In the genomic region with DNA sequence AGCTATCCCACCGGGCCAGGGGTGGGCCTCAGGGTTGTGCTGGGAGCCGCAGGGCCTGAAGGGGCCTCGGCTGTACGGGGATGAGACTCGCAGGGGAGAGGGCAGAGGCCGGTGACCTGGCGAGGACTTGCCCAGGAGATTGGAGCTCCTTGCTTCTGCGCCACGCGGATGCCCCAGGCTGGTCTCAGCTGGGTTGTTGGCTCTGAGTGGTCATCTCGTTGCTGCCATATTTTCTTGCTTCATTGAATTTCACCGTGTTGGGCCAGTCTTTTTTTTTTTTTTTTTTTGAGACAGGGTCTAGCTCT, we compare ENCODE assay signal across 20 cellular contexts.
A peak's percentile ranks its signal among the peaks of the same experiment; 100 is the strongest.
DNase-seq lines count a peak whose midpoint lies in the region; ATAC-seq, FAIRE-seq and TF ChIP-seq lines count a peak whose summit lies in the region.
"Had no signal": no experiment of that assay in that cellular context is flagged by ENCODE, and none has a peak within 500 bp of the region (broad histone marks: within the 10 kb centered on the region; RNA-seq: fewer than 3 reads in every experiment).

No MANE protein-coding gene starts in this region.

- no peaks in the 10 kb centered on the region for H3K27me3 ChIP-seq in RWPE2 (ENCODE audit: insufficient read depth, poor library complexity, severe bottlenecking)
- no peaks in the 10 kb centered on the region for H3K27me3 ChIP-seq in HepG2 (ENCODE audit: control insufficient read depth in 1 of 2, insufficient read depth in 2 of 2, low read length in 2 of 2)
- no peaks in the 10 kb centered on the region for H3K27me3 ChIP-seq in stomach
- H3K27me3 ChIP-seq in A673 (replicated peaks; ENCODE audit: insufficient read depth, low read depth, low read length, poor library complexity), result no peaks in the 10 kb centered on the region
- H3K27me3 ChIP-seq: spleen had no signal

- TF ChIP-seq EP300 in HepG2 (IDR thresholded peaks at IDR 0.05; ENCODE audit: low read depth in 2 of 2, low read length in 2 of 2), result no peak
- no peak for TF ChIP-seq EP300 in HepG2 (CRISPR knock-in tag; IDR thresholded peaks at IDR 0.05; ENCODE audit: borderline replicate concordance)
- no peak for TF ChIP-seq EP300 in stomach (IDR thresholded peaks at IDR 0.05)

- POLR2A ChIA-PET in HepG2 (lab: Yijun Ruan, JAX) (no interaction called here), A673 (lab: Charles Lee; ENCODE audit: low non-redundant PET) (no interaction called here)

- no peak overlapping the region for H3K4me2 ChIP-seq in HepG2 (ENCODE audit: low read depth, low read length)

- no peak overlapping the region for H3K27ac ChIP-seq in RWPE2 (ENCODE audit: poor library complexity, severe bottlenecking)
- H3K27ac ChIP-seq in HepG2 (ENCODE audit: extremely low read length, insufficient read depth, low read length), result no peak overlapping the region
- H3K27ac ChIP-seq in stomach, result no peak overlapping the region
- H3K27ac ChIP-seq in A673 (ENCODE audit: low read depth, low read length, poor library complexity, severe bottlenecking), result no peak overlapping the region
- H3K27ac ChIP-seq: spleen had no signal

- H3K4me1 ChIP-seq in RWPE2 (ENCODE audit: insufficient read depth, poor library complexity, severe bottlenecking), result peaks cover 11% of the 10 kb centered on the region
- no peaks in the 10 kb centered on the region for H3K4me1 ChIP-seq in HepG2 (ENCODE audit: insufficient read depth, low read length)
- H3K4me1 ChIP-seq in stomach, result no peaks in the 10 kb centered on the region
- H3K4me1 ChIP-seq in A673 (ENCODE audit: insufficient read depth, low read length, poor library complexity, severe bottlenecking), result peaks cover 18% of the 10 kb centered on the region
- H3K4me1 ChIP-seq: HAP-1 had no signal

- WGBS in HepG2 (ENCODE audit: low lambda C conversion rate), result 95% methylated on average over 12 of the region's 12 CpGs
- 85 to 91% (median 88%) methylated on average over 12 of the region's 12 CpGs for WGBS in stomach, 5 donors

- H2AFZ ChIP-seq in HepG2 (ENCODE audit: low read length), result no peak overlapping the region

- TF ChIP-seq RAD21 in HepG2 (CRISPR knock-in tag; IDR thresholded peaks at IDR 0.05), result no peak

- H3K79me2 ChIP-seq in HepG2 (ENCODE audit: insufficient read depth, low read length), result no peaks in the 10 kb centered on the region

- intact Hi-C loops in HepG2 (cut with micrococcal nuclease; ENCODE audit: unreplicated experiment) (no loop called here), stomach (cut with DNase I; ENCODE audit: low total_unique reads) (no loop called here), A673 (cut with micrococcal nuclease; ENCODE audit: unreplicated experiment) (no loop called here)

- TF ChIP-seq CTCF in RWPE2 (IDR thresholded peaks at IDR 0.05; ENCODE audit: poor library complexity, severe bottlenecking), result no peak
- TF ChIP-seq CTCF in HepG2 (CRISPR knock-in tag; IDR thresholded peaks at IDR 0.05), result no peak
- no peak for TF ChIP-seq CTCF in stomach (IDR thresholded peaks at IDR 0.05)
- TF ChIP-seq CTCF in A673 (conservative IDR thresholded peaks at IDR 0.05; ENCODE audit: low read depth, low read length), result no peak

- H3K36me3 ChIP-seq in RWPE2 (ENCODE audit: low read depth) (peaks cover 53% of the 10 kb centered on the region), HepG2 (replicated peaks in 1 of 2; ENCODE audit: control insufficient read depth in 1 of 2, insufficient read depth in 2 of 2, low read length in 2 of 2) (peaks cover 26 to 70% of the 10 kb centered on the region in 2 experiments), stomach (peaks cover 55 to 100% (median 99%) of the 10 kb centered on the region in 4 donors), A673 (ENCODE audit: insufficient read depth, low read length, poor library complexity, severe bottlenecking) (peaks cover 24% of the 10 kb centered on the region)

- TF ChIP-seq POLR2A in HepG2 (IDR thresholded peaks at IDR 0.05; ENCODE audit: insufficient read depth in 1 of 2, low read depth in 2 of 2, low read length in 2 of 2) (no peak), stomach (IDR thresholded peaks at IDR 0.05) (no peak)

- no peak for FAIRE-seq in HepG2 (lab: Jason Lieb, UNC)

- CTCF ChIA-PET in HepG2 (lab: Yijun Ruan, JAX; ENCODE audit: low intra/inter-chr PET ratio, low total read pairs), result no interaction called here
- CTCF ChIA-PET in A673 (lab: Charles Lee), result no interaction called here

- H3K9me3 ChIP-seq in RWPE2 (ENCODE audit: severe bottlenecking) (no peaks in the 10 kb centered on the region), HepG2 (ENCODE audit: low read length) (no peaks in the 10 kb centered on the region), stomach (no peaks in the 10 kb centered on the region), A673 (ENCODE audit: low read depth, low read length, poor library complexity, severe bottlenecking) (no peaks in the 10 kb centered on the region)
- H3K9me3 ChIP-seq: HAP-1, spleen had no signal

- H3K9ac ChIP-seq in HepG2 (ENCODE audit: insufficient read depth, low read depth, low read length), result no peak overlapping the region

- no peak for ATAC-seq in RWPE2 (ENCODE audit: low read depth)
- no peak for ATAC-seq in HepG2
- no peak for ATAC-seq in left lobe of liver
- ATAC-seq: naive thymus-derived CD4-positive, alpha-beta T cell had no signal

- in situ Hi-C loops in HepG2 (cut with HindIII; ENCODE audit: extremely low pct_ligation_motif_present, low pct_unique_long_range_greater_than_20kb), result no loop called here

- H3K4me3 ChIP-seq in RWPE2 (ENCODE audit: severe bottlenecking), result no peak overlapping the region
- H3K4me3 ChIP-seq in HepG2 (replicated peaks in 1 of 3; ENCODE audit: insufficient read depth in 1 of 3, low read depth in 2 of 3, low read length in 3 of 3), result no peak overlapping the region
- H3K4me3 ChIP-seq in stomach, result no peak overlapping the region
- no peak overlapping the region for H3K4me3 ChIP-seq in A673 (ENCODE audit: low read depth, low read length, poor library complexity, severe bottlenecking)
- H3K4me3 ChIP-seq: HAP-1, spleen had no signal

- DNase-seq in activated effector memory CD4-positive, alpha-beta T cell treated with anti-CD3 and anti-CD28 coated beads, Interleukin-2, amount 50 U/mL, for 16 hours, result peak; percentile 49
- no peak for DNase-seq in activated effector memory CD4-positive, alpha-beta T cell treated with Interleukin-2 at 50 U/mL for 16 hours
- peak; percentile 50 for DNase-seq in RWPE2 (ENCODE audit: low spot score)
- DNase-seq in HepG2 (ENCODE audit: low spot score), result no peak
- peak; percentile 18 for DNase-seq in stomach
- no peak for DNase-seq in left lobe of liver (ENCODE audit: low spot score)
- DNase-seq in A673 (ENCODE audit: low spot score), result no peak
- no peak for DNase-seq in epidermal melanocyte (ENCODE audit: insufficient read length, low spot score)
- DNase-seq: activated CD4-positive, alpha-beta T cell treated with anti-CD3 and anti-CD28 coated beads, Interleukin-2, amount 50 U/mL, for 48 hours; activated T-cell treated with anti-CD3 and anti-CD28 coated beads for 4 hours; hypothalamus; islet precursor cell; KBM-7; naive thymus-derived CD4-positive, alpha-beta T cell; NCI-H1694; NCI-H748 treated with DMSO at 0.1 percent for 48 hours; SHP77 treated with DMSO at 0.1 percent for 48 hours; stimulated activated CD4-positive, alpha-beta T cell treated with anti-CD3 and anti-CD28 coated beads, Interleukin-4, amount 100 ng/mL, for 4 hours had no signal

- BruUV-seq in HepG2 (replicated peaks; lab: Mats Ljungman, UMichigan) (TSS peak; percentile 40), A673 (replicated peaks; lab: Mats Ljungman, UMichigan) (no TSS peak)

- no peaks in the 10 kb centered on the region for H4K20me1 ChIP-seq in HepG2 (ENCODE audit: insufficient read depth, low read length)

TF ChIP-seq in HepG2, 621 proteins besides CTCF, POLR2A, EP300 and RAD21:
- TF ChIP-seq ZNF879 (CRISPR knock-in tag; IDR thresholded peaks at IDR 0.05) (no peak), ZNF883 (CRISPR knock-in tag; IDR thresholded peaks at IDR 0.05; ENCODE audit: not compliant biosample characterization) (no peak), ATAD3A (CRISPR knock-in tag; IDR thresholded peaks at IDR 0.05) (no peak), RAD51 (IDR thresholded peaks at IDR 0.05; ENCODE audit: borderline replicate concordance) (no peak), ZFP82 (CRISPR knock-in tag; IDR thresholded peaks at IDR 0.05; ENCODE audit: borderline replicate concordance) (no peak), ZNF850 (CRISPR knock-in tag; conservative IDR thresholded peaks at IDR 0.05) (no peak), ZNF577 (CRISPR knock-in tag; IDR thresholded peaks at IDR 0.05; ENCODE audit: borderline replicate concordance, low read depth) (no peak), EZH2 (conservative IDR thresholded peaks at IDR 0.05; ENCODE audit: low read depth, low read length) (no peak), PHF21A (CRISPR knock-in tag; IDR thresholded peaks at IDR 0.05) (no peak)
- TF ChIP-seq, protein P1, sequence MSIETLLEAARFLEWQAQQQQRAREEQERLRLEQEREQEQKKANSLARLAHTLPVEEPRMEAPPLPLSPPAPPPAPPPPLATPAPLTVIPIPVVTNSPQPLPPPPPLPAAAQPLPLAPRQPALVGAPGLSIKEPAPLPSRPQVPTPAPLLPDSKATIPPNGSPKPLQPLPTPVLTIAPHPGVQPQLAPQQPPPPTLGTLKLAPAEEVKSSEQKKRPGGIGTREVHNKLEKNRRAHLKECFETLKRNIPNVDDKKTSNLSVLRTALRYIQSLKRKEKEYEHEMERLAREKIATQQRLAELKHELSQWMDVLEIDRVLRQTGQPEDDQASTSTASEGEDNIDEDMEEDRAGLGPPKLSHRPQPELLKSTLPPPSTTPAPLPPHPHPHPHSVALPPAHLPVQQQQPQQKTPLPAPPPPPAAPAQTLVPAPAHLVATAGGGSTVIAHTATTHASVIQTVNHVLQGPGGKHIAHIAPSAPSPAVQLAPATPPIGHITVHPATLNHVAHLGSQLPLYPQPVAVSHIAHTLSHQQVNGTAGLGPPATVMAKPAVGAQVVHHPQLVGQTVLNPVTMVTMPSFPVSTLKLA (IDR thresholded peaks at IDR 0.05), result no peak
- TF ChIP-seq, protein P2, sequence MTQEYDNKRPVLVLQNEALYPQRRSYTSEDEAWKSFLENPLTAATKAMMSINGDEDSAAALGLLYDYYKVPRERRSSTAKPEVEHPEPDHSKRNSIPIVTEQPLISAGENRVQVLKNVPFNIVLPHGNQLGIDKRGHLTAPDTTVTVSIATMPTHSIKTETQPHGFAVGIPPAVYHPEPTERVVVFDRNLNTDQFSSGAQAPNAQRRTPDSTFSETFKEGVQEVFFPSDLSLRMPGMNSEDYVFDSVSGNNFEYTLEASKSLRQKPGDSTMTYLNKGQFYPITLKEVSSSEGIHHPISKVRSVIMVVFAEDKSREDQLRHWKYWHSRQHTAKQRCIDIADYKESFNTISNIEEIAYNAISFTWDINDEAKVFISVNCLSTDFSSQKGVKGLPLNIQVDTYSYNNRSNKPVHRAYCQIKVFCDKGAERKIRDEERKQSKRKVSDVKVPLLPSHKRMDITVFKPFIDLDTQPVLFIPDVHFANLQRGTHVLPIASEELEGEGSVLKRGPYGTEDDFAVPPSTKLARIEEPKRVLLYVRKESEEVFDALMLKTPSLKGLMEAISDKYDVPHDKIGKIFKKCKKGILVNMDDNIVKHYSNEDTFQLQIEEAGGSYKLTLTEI (CRISPR knock-in tag; conservative IDR thresholded peaks at IDR 0.05), result no peak
TF ChIP-seq in HepG2: peak in this region for 0.

Comparison
In these comparisons a context has a peak if more than half of its experiments do, and no peak if none do; other contexts are left out.
1. DNase-seq: peak in activated effector memory CD4-positive, alpha-beta T cell treated with anti-CD3 and anti-CD28 coated beads, Interleukin-2, amount 50 U/mL, for 16 hours (single experiment), RWPE2 (single experiment) and stomach (single experiment); none in activated effector memory CD4-positive, alpha-beta T cell treated with Interleukin-2 at 50 U/mL for 16 hours (single experiment), HepG2 (single experiment), left lobe of liver (single experiment), A673 (single experiment) and epidermal melanocyte (single experiment).